ENCODE assay signal across 12 cellular contexts in genomic region chr14:26204362-26204953, GRCh38.
DNase-seq lines count a peak whose midpoint lies in the region; TF ChIP-seq lines count a peak whose summit lies in the region.
"Had no signal": no experiment of that assay in that cellular context is flagged by ENCODE, and none has a peak within 500 bp of the region (broad histone marks: within the 10 kb centered on the region; RNA-seq: fewer than 3 reads in every experiment).

No MANE protein-coding gene starts in this region.

- H3K27me3 ChIP-seq in fibroblast of lung (ENCODE audit: control insufficient read depth, insufficient read depth, low read length) (no peaks in the 10 kb centered on the region), muscle layer of colon (ENCODE audit: control insufficient read depth in 1 of 2, insufficient read depth in 2 of 2, low read length in 2 of 2) (no peaks in the 10 kb centered on the region)

- H3K4me1 ChIP-seq in fibroblast of lung (ENCODE audit: control insufficient read depth, extremely low read depth, insufficient read depth, low read length) (no peaks in the 10 kb centered on the region), muscle layer of colon (ENCODE audit: insufficient read depth, low read length) (peaks cover 5% of the 10 kb centered on the region)

- peaks cover 48% of the 10 kb centered on the region for H3K27me3 Mint-ChIP-seq in type B pancreatic cell
- H3K27me3 Mint-ChIP-seq in CD14-positive monocyte (ENCODE audit: low read depth in 3 of 3), result peaks cover 37 to 58% (median 55%) of the 10 kb centered on the region in 3 donors

- peak overlapping the region; percentile 17 for H3K4me2 ChIP-seq in fibroblast of lung (ENCODE audit: extremely low read depth, insufficient read depth, low read length)

- H3K4me3 Mint-ChIP-seq in type B pancreatic cell (peak overlapping the region; percentile 88), CD14-positive monocyte (peak overlapping the region in 1 of 2 donors; percentile 69)

- intact Hi-C loops in CD14-positive monocyte (cut with micrococcal nuclease), result no loop called here

- no peaks in the 10 kb centered on the region for H3K79me2 ChIP-seq in fibroblast of lung (ENCODE audit: control insufficient read depth, insufficient read depth, low read length)

- peaks cover 6% of the 10 kb centered on the region for H3K4me1 Mint-ChIP-seq in type B pancreatic cell (ENCODE audit: unreplicated experiment)
- peaks cover 3% of the 10 kb centered on the region for H3K4me1 Mint-ChIP-seq in CD14-positive monocyte

- H3K36me3 ChIP-seq in fibroblast of lung (ENCODE audit: control insufficient read depth, insufficient read depth, low read length) (no peaks in the 10 kb centered on the region), muscle layer of colon (ENCODE audit: insufficient read depth, low read length) (no peaks in the 10 kb centered on the region)

- peak overlapping the region in 3 of 4 experiments; percentile 35 to 62 (median 57) for H3K4me3 ChIP-seq in fibroblast of lung (replicated peaks in 1 of 4; ENCODE audit: control extremely low read depth in 1 of 4, insufficient read depth in 1 of 4, low read depth in 3 of 4, low read length in 4 of 4)
- H3K4me3 ChIP-seq in muscle layer of colon (ENCODE audit: low read depth in 1 of 2, low read length in 2 of 2), result peak overlapping the region in 1 of 2 donors; percentile 49

- H3K27ac ChIP-seq in fibroblast of lung (ENCODE audit: insufficient read depth, low read length) (no peak overlapping the region), muscle layer of colon (ENCODE audit: low read depth, low read length) (peak overlapping the region; percentile 9)
- H3K27ac ChIP-seq: 22Rv1 had no signal

- H3K27ac Mint-ChIP-seq in type B pancreatic cell (peak overlapping the region; percentile 64), CD14-positive monocyte (no peak overlapping the region)

- H3K9me3 ChIP-seq in fibroblast of lung (ENCODE audit: control insufficient read depth, insufficient read depth, low read depth, low read length) (no peaks in the 10 kb centered on the region), muscle layer of colon (ENCODE audit: low read length) (no peaks in the 10 kb centered on the region)

- H3K9ac ChIP-seq in fibroblast of lung (ENCODE audit: insufficient read depth, low read length) (no peak overlapping the region), muscle layer of colon (ENCODE audit: low read length) (peak overlapping the region; percentile 1)

- H2AFZ ChIP-seq in fibroblast of lung (ENCODE audit: low read length), result no peak overlapping the region

- no peaks in the 10 kb centered on the region for H4K20me1 ChIP-seq in fibroblast of lung (ENCODE audit: control insufficient read depth, extremely low read depth, insufficient read depth, low read length)

- H3K36me3 Mint-ChIP-seq in type B pancreatic cell, result no peaks in the 10 kb centered on the region
- no peaks in the 10 kb centered on the region for H3K36me3 Mint-ChIP-seq in CD14-positive monocyte

- H3K9me3 Mint-ChIP-seq in type B pancreatic cell (no peaks in the 10 kb centered on the region), CD14-positive monocyte (peaks cover 0 to 8% (median 2%) of the 10 kb centered on the region in 7 donors)

- no peak for TF ChIP-seq CTCF in fibroblast of lung (conservative IDR thresholded peaks at IDR 0.05 in 1 of 2, IDR thresholded peaks at IDR 0.05 in 1 of 2; ENCODE audit: low read depth in 1 of 2, low read length in 2 of 2)
- TF ChIP-seq CTCF in type B pancreatic cell (conservative IDR thresholded peaks at IDR 0.05), result no peak
- no peak for TF ChIP-seq CTCF in CD14-positive monocyte (IDR thresholded peaks at IDR 0.05)

- DNase-seq in NCI-H1092 (lab: John Stamatoyannopoulos, UW) (peak; percentile 47), NCI-H1092 treated with DMSO at 0.1 percent for 48 hours (lab: John Stamatoyannopoulos, UW) (no peak), fibroblast of lung (ENCODE audit: low read depth in 2 of 2) (peak in 1 of 2 donors; percentile 25), type B pancreatic cell (ENCODE audit: extremely low spot score, unreplicated experiment) (no peak), CD14-positive monocyte (ENCODE audit: low spot score) (no peak), RKO (ENCODE audit: low spot score) (no peak)
- DNase-seq in NK-92 treated with Interleukin-12 subunit alpha and Interleukin-12 subunit beta, amount 100 ng/mL, for 24 hours (lab: John Stamatoyannopoulos, UW), result no peak
- DNase-seq: activated CD4-positive, alpha-beta T cell treated with anti-CD3 and anti-CD28 coated beads for 1 hour; KG1; stimulated activated naive CD8-positive, alpha-beta T cell treated with anti-CD3 and anti-CD28 coated beads, Interleukin-15, Interleukin-2, amounts not matched to agents 100 U/mL and 50 U/mL, for 24 hours had no signal
